ENCODE assay signal across 8 cellular contexts in genomic region chr2:108447947-108448677, GRCh38. TPM values are rescaled to one million over a fixed set of nuclear protein-coding genes. Genes with fewer than 3 reads are reported as not detected.
DNase-seq lines count a peak whose midpoint lies in the region; ATAC-seq and TF ChIP-seq lines count a peak whose summit lies in the region.

No MANE protein-coding gene starts in this region.

- peaks cover 14% of the 10 kb centered on the region for H3K4me1 ChIP-seq in mucosa of descending colon (ENCODE audit: low read depth)

- H3K4me3 ChIP-seq in GM08714 (ENCODE audit: low read length): peak overlapping the region; percentile 99
- peak overlapping the region; percentile 94 to 95 for H3K4me3 ChIP-seq in cardiac fibroblast (replicated peaks in 1 of 2; ENCODE audit: low read depth in 2 of 2, low read length in 2 of 2)
- H3K4me3 ChIP-seq in mucosa of descending colon: peak overlapping the region; percentile 62

- no peaks in the 10 kb centered on the region for H3K9me3 ChIP-seq in mucosa of descending colon

- no peaks in the 10 kb centered on the region for H3K36me3 ChIP-seq in mucosa of descending colon (ENCODE audit: low read depth)

- TF ChIP-seq CTCF in cardiac fibroblast (IDR thresholded peaks at IDR 0.05; ENCODE audit: low read depth, low read length) (no peak), mucosa of descending colon (IDR thresholded peaks at IDR 0.05) (no peak)

- ATAC-seq in mucosa of descending colon: peak; percentile 8
- no peak for ATAC-seq in GM18868 (IDR thresholded peaks at IDR 0.05; ENCODE audit: unreplicated experiment)
- no peak for ATAC-seq in GM19397 (IDR thresholded peaks at IDR 0.05; ENCODE audit: unreplicated experiment)
- ATAC-seq in GM21576 (IDR thresholded peaks at IDR 0.05; ENCODE audit: unreplicated experiment): no peak

- intact Hi-C loops in mucosa of descending colon (cut with DNase I, micrococcal nuclease): no loop called here

- peak; percentile 16 for DNase-seq in NAMALWA (ENCODE audit: low spot score)
- no peak for DNase-seq in cardiac fibroblast (ENCODE audit: low read depth in 2 of 2)
- no peak for DNase-seq in mucosa of descending colon
- DNase-seq in DMS153 treated with DMSO at 0.1 percent for 48 hours (lab: John Stamatoyannopoulos, UW; ENCODE audit: unreplicated experiment): no peak

RNA-seq across cellular contexts. Expression of gene GCC2, which starts 0.9 kb away (rescaled TPM):
- total RNA-seq in mucosa of descending colon: 10 to 100 TPM; 75.1 to 89.6 (median 77.2) TPM
